In genomic region chr9:69822091-69822750, GRCh38 we compare ENCODE assay signal across 12 cellular contexts. TPM values are rescaled to one million over a fixed set of nuclear protein-coding genes. Genes with fewer than 3 reads are reported as not detected.
DNase-seq lines count a peak whose midpoint lies in the region; ATAC-seq, FAIRE-seq and TF ChIP-seq lines count a peak whose summit lies in the region.
"Had no signal": no experiment of that assay in that cellular context is flagged by ENCODE, and none has a peak within 500 bp of the region (broad histone marks: within the 10 kb centered on the region; RNA-seq: fewer than 3 reads in every experiment).

No MANE protein-coding gene starts in this region.

- peak overlapping the region in 1 of 2 donors; percentile 46 for H3K27ac Mint-ChIP-seq in activated naive CD4-positive, alpha-beta T cell treated with anti-CD3 and anti-CD28 coated beads, Interleukin-2, amount 50 U/mL, for 72 hours

- DNase-seq in activated naive CD4-positive, alpha-beta T cell treated with anti-CD3 and anti-CD28 coated beads, Interleukin-2, amount 50 U/mL, for 72 hours (ENCODE audit: low spot score in 2 of 2): no peak
- DNase-seq in activated naive CD4-positive, alpha-beta T cell treated with Interleukin-2 at 50 U/mL for 16 hours: no peak
- peak; percentile 45 for DNase-seq in NOMO-1 treated with dmso at 0.1 percent for 144 hours (lab: John Stamatoyannopoulos, UW; ENCODE audit: unreplicated experiment)
- DNase-seq in fibroblast of mammary gland (ENCODE audit: low read depth): peak; percentile 79
- DNase-seq in urothelium cell line (ENCODE audit: low spot score): peak; percentile 14
- DNase-seq in NCI-H446 (lab: John Stamatoyannopoulos, UW): no peak
- DNase-seq in substantia nigra (lab: John Stamatoyannopoulos, UW): no peak
- DNase-seq in RWPE1 (ENCODE audit: low spot score): no peak
- DNase-seq: CD4-positive, alpha-beta memory T cell; gastrocnemius medialis; pancreas; Right ventricle myocardium superior had no signal

- ATAC-seq in activated naive CD4-positive, alpha-beta T cell treated with anti-CD3 and anti-CD28 coated beads, Interleukin-2, amount 50 U/mL, for 72 hours: peak; percentile 63 to 89
- ATAC-seq: gastrocnemius medialis had no signal

- H3K4me3 ChIP-seq in fibroblast of mammary gland (ENCODE audit: control insufficient read depth, low read depth, low read length): no peak overlapping the region
- H3K4me3 ChIP-seq: gastrocnemius medialis, pancreas had no signal

- FAIRE-seq in urothelium cell line (lab: Jason Lieb, UNC): no peak
- FAIRE-seq: pancreas had no signal

- H3K27ac ChIP-seq in substantia nigra (ENCODE audit: low read depth, low read length, poor library complexity, severe bottlenecking) (no peak overlapping the region), RWPE1 (no peak overlapping the region)
- H3K27ac ChIP-seq: gastrocnemius medialis, pancreas had no signal

- H3K36me3 Mint-ChIP-seq in activated naive CD4-positive, alpha-beta T cell treated with anti-CD3 and anti-CD28 coated beads, Interleukin-2, amount 50 U/mL, for 72 hours: peaks cover 0 to 14% of the 10 kb centered on the region in 2 donors
- H3K36me3 Mint-ChIP-seq: CD4-positive, alpha-beta memory T cell had no signal

- TF ChIP-seq CTCF in fibroblast of mammary gland (conservative IDR thresholded peaks at IDR 0.05; ENCODE audit: control insufficient read depth, insufficient read depth, low read depth, low read length) (no peak), RWPE1 (conservative IDR thresholded peaks at IDR 0.05; ENCODE audit: low read depth) (no peak)

- CTCF ChIA-PET in RWPE1 (lab: Yijun Ruan, JAX): no interaction called here

- peaks cover 7 to 9% of the 10 kb centered on the region in 2 donors for H3K9me3 Mint-ChIP-seq in activated naive CD4-positive, alpha-beta T cell treated with anti-CD3 and anti-CD28 coated beads, Interleukin-2, amount 50 U/mL, for 72 hours

- POLR2A ChIA-PET in RWPE1 (lab: Yijun Ruan, JAX; ENCODE audit: low non-redundant PET): no interaction called here

RNA-seq across cellular contexts. Expression of gene CFAP95, which starts 1.6 kb away (rescaled TPM):
- total RNA-seq in activated naive CD4-positive, alpha-beta T cell treated with anti-CD3 and anti-CD28 coated beads, Interleukin-2, amount 50 U/mL, for 72 hours: not detected
- total RNA-seq: CD4-positive, alpha-beta memory T cell; gastrocnemius medialis; Right ventricle myocardium superior had no signal

Comparison
In these comparisons a context has a peak if more than half of its experiments do, and no peak if none do; other contexts are left out.
1. DNase-seq: peak in NOMO-1 treated with dmso at 0.1 percent for 144 hours (single experiment), fibroblast of mammary gland (single experiment) and urothelium cell line (single experiment); none in activated naive CD4-positive, alpha-beta T cell treated with anti-CD3 and anti-CD28 coated beads, Interleukin-2, amount 50 U/mL, for 72 hours (0 of 2), activated naive CD4-positive, alpha-beta T cell treated with Interleukin-2 at 50 U/mL for 16 hours (single experiment), NCI-H446 (0 of 2), substantia nigra (0 of 49) and RWPE1 (single experiment).